15 cellular contexts compared by ENCODE assay signal in the genomic region with DNA sequence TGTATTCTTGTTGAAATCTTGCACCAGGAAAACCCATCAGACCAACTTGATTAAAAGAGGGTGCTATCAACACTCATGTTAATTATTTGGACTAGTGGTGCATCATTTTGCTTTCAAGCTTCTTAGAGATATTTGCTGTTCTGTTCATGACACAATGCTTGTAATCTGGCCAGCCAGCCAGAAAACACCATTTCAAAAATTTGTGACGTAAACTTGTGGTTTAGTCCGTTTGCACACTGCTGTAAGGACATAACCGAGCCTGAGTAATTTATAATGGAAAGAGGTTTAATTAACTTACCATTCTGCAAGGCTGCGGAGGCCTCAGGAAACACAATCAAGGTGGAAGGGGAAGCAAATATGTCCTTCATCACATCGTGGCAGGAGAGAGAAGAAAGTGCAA.
A peak's percentile ranks its signal among the peaks of the same experiment; 100 is the strongest.
DNase-seq lines count a peak whose midpoint lies in the region; ATAC-seq, FAIRE-seq and TF ChIP-seq lines count a peak whose summit lies in the region.
"Had no signal": no experiment of that assay in that cellular context is flagged by ENCODE, and none has a peak within 500 bp of the region (broad histone marks: within the 10 kb centered on the region; RNA-seq: fewer than 3 reads in every experiment).

No MANE protein-coding gene starts in this region.

- ATAC-seq in right lobe of liver (peak in 2 of 4 donors; percentile 30 to 36), HG02588 (IDR thresholded peaks at IDR 0.05; ENCODE audit: unreplicated experiment) (no peak)
- ATAC-seq: PC-3 had no signal

- peaks cover 0 to 72% (median 19%) of the 10 kb centered on the region in 4 donors for H3K4me1 ChIP-seq in right lobe of liver
- H3K4me1 ChIP-seq in tibial nerve = peaks cover 0 to 46% (median 19%) of the 10 kb centered on the region in 4 donors
- H3K4me1 ChIP-seq: prostate gland had no signal

- TF ChIP-seq CTCF in bronchial epithelial cell (IDR thresholded peaks at IDR 0.05; ENCODE audit: insufficient read depth, low read length, severe bottlenecking) (no peak), right lobe of liver (IDR thresholded peaks at IDR 0.05) (no peak), tibial nerve (IDR thresholded peaks at IDR 0.05) (no peak)

- FAIRE-seq in bronchial epithelial cell (lab: Jason Lieb, UNC) = no peak

- TF ChIP-seq POLR2A in right lobe of liver (IDR thresholded peaks at IDR 0.05) = no peak
- no peak for TF ChIP-seq POLR2A in tibial nerve (IDR thresholded peaks at IDR 0.05)

- peak overlapping the region; percentile 49 to 81 (median 57) for H3K27ac ChIP-seq in right lobe of liver
- H3K27ac ChIP-seq in tibial nerve = peak overlapping the region; percentile 38 to 81 (median 66)
- H3K27ac ChIP-seq: prostate gland had no signal

- H3K27me3 ChIP-seq in bronchial epithelial cell (ENCODE audit: control insufficient read depth, insufficient read depth, low read length) (no peaks in the 10 kb centered on the region), right lobe of liver (no peaks in the 10 kb centered on the region), tibial nerve (no peaks in the 10 kb centered on the region)

- no peak for TF ChIP-seq EP300 in tibial nerve (IDR thresholded peaks at IDR 0.05)

- WGBS in right lobe of liver (ENCODE audit: insufficient coverage, low coverage, low lambda C conversion rate, missing lambda C conversion rate) = 62% methylated on average over 5 of the region's 5 CpGs
- whole genome bisulfite sequencing in tibial nerve, 2 donors = 39 to 45% methylated on average over 5 of the region's 5 CpGs

- H3K4me3 ChIP-seq in bronchial epithelial cell (ENCODE audit: low read depth, low read length) (no peak overlapping the region), right lobe of liver (no peak overlapping the region), tibial nerve (no peak overlapping the region)
- H3K4me3 ChIP-seq: prostate gland had no signal

- no peaks in the 10 kb centered on the region for H3K9me3 ChIP-seq in right lobe of liver
- no peaks in the 10 kb centered on the region for H3K9me3 ChIP-seq in tibial nerve
- H3K9me3 ChIP-seq: prostate gland had no signal

- DNase-seq in SIG-M5 treated with dmso at 0.1 percent for 504 hours (lab: John Stamatoyannopoulos, UW; ENCODE audit: unreplicated experiment) (peak; percentile 22), SIG-M5 (lab: John Stamatoyannopoulos, UW) (no peak), bronchial epithelial cell (ENCODE audit: low read depth) (peak; percentile 15), right lobe of liver (no peak), tibial nerve (ENCODE audit: low spot score in 2 of 2) (peak in 1 of 2 donors; percentile 38), NCI-H1694 treated with DMSO at 0.1 percent for 48 hours (lab: John Stamatoyannopoulos, UW) (no peak)
- DNase-seq in activated CD4-positive, alpha-beta T cell treated with anti-CD3 and anti-CD28 coated beads for 48 hours = no peak
- DNase-seq: 8988T; activated CD4-positive, CD25-positive, alpha-beta regulatory T cell; activated naive CD4-positive, alpha-beta T cell treated with anti-CD3 and anti-CD28 coated beads for 36 hours; endodermal cell; GDM1; PC-3 had no signal

- no peaks in the 10 kb centered on the region for H3K36me3 ChIP-seq in bronchial epithelial cell (ENCODE audit: control insufficient read depth, insufficient read depth, low read length)
- no peaks in the 10 kb centered on the region for H3K36me3 ChIP-seq in right lobe of liver
- H3K36me3 ChIP-seq in tibial nerve = no peaks in the 10 kb centered on the region
- H3K36me3 ChIP-seq: prostate gland had no signal

- intact Hi-C loops in right lobe of liver (cut with DNase I) = no loop called here

Comparison
In these comparisons a context has a peak if more than half of its experiments do, and no peak if none do; other contexts are left out.
1. DNase-seq: peak in SIG-M5 treated with dmso at 0.1 percent for 504 hours (single experiment) and bronchial epithelial cell (single experiment); none in SIG-M5 (single experiment), right lobe of liver (0 of 3), activated CD4-positive, alpha-beta T cell treated with anti-CD3 and anti-CD28 coated beads for 48 hours (single experiment) and NCI-H1694 treated with DMSO at 0.1 percent for 48 hours (single experiment).